29 cellular contexts compared by ENCODE assay signal in the genomic region with DNA sequence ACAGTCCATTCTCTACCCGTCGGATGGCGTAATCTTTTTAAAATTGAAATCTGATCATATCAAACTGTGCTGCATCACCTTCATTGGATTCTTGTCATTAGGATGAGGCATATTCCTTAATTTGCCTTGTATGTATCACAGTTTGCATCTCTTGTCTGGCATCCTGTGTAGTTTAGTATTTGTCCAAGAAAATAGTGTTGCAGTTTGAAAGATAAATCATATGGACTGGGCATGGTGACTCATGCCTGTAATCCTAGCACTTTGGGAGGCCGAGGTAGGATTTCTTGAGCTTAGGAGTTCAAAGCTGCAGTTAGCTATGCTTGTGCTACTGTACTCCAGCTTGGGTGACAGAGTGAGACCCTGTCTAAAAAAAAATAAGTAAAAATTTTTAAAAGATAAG. TPM values are rescaled to one million over a fixed set of nuclear protein-coding genes. Genes with fewer than 3 reads are reported as not detected.
DNase-seq lines count a peak whose midpoint lies in the region; ATAC-seq and TF ChIP-seq lines count a peak whose summit lies in the region.
"Had no signal": no experiment of that assay in that cellular context is flagged by ENCODE, and none has a peak within 500 bp of the region (broad histone marks: within the 10 kb centered on the region; RNA-seq: fewer than 3 reads in every experiment).

No MANE protein-coding gene starts in this region.

- H3K27me3 ChIP-seq in adipocyte (replicated peaks; ENCODE audit: control insufficient read depth, insufficient read depth, low read length), result no peaks in the 10 kb centered on the region
- no peaks in the 10 kb centered on the region for H3K27me3 ChIP-seq in aorta (ENCODE audit: control insufficient read depth in 1 of 2, insufficient read depth in 2 of 2, low read length in 1 of 2)
- no peaks in the 10 kb centered on the region for H3K27me3 ChIP-seq in lower lobe of right lung (ENCODE audit: low read depth)
- H3K27me3 ChIP-seq: BLaER1, foreskin keratinocyte, spleen had no signal

- CTCF ChIA-PET in HEK293T (lab: Yijun Ruan, JAX), result interaction anchor here (0.5 kb wide), 1 partner anchor 123 kb away, joined by 3 read pairs; no protein-coding TSS in a partner anchor

- H3K27ac Mint-ChIP-seq in activated naive CD8-positive, alpha-beta T cell treated with anti-CD3 and anti-CD28 coated beads, Interleukin-2, amount 50 U/mL, for 24 hours, result no peak overlapping the region
- H3K27ac Mint-ChIP-seq in activated T-helper 1 cell treated with anti-CD3 and anti-CD28 coated beads, Interleukin-12 subunit alpha, Interleukin-12 subunit beta, Interleukin-2, Interleukin-4 antibody, amounts not matched to agents 30 ng/mL and 10 ng/mL and 1 ng/mL, durations not matched to agents 14 hours and 24 hours and 36 hours, result no peak overlapping the region
- H3K27ac Mint-ChIP-seq: activated CD4-positive, alpha-beta T cell treated with anti-CD3 and anti-CD28 coated beads, Interleukin-2, amount 10 ng/mL, durations not matched to agents 24 days and 14 days; activated naive CD4-positive, alpha-beta T cell treated with anti-CD3 and anti-CD28 coated beads, Interleukin-2, amount 10 ng/mL, durations not matched to agents 7 days and 5 days; H9; stimulated activated effector memory CD8-positive, alpha-beta T cell treated with anti-CD3 and anti-CD28 coated beads, Interleukin-12 subunit alpha, Interleukin-12 subunit beta, amount 100 ng/mL, for 72 hours had no signal

- no peaks in the 10 kb centered on the region for H3K27me3 Mint-ChIP-seq in activated naive CD8-positive, alpha-beta T cell treated with anti-CD3 and anti-CD28 coated beads, Interleukin-2, amount 50 U/mL, for 24 hours
- H3K27me3 Mint-ChIP-seq in activated T-helper 1 cell treated with anti-CD3 and anti-CD28 coated beads, Interleukin-12 subunit alpha, Interleukin-12 subunit beta, Interleukin-2, Interleukin-4 antibody, amounts not matched to agents 30 ng/mL and 10 ng/mL and 1 ng/mL, durations not matched to agents 14 hours and 24 hours and 36 hours (ENCODE audit: insufficient read depth), result no peaks in the 10 kb centered on the region
- H3K27me3 Mint-ChIP-seq: activated CD4-positive, alpha-beta T cell treated with anti-CD3 and anti-CD28 coated beads, Interleukin-2, amount 10 ng/mL, durations not matched to agents 24 days and 14 days; activated naive CD4-positive, alpha-beta T cell treated with anti-CD3 and anti-CD28 coated beads, Interleukin-2, amount 10 ng/mL, durations not matched to agents 7 days and 5 days; naive thymus-derived CD4-positive, alpha-beta T cell; T-helper 17 cell had no signal

- H3K9me3 ChIP-seq in adipocyte (ENCODE audit: control insufficient read depth, low read length), result no peaks in the 10 kb centered on the region
- no peaks in the 10 kb centered on the region for H3K9me3 ChIP-seq in aorta (ENCODE audit: control insufficient read depth, low read length)
- no peaks in the 10 kb centered on the region for H3K9me3 ChIP-seq in lower lobe of right lung
- H3K9me3 ChIP-seq: BLaER1, spleen had no signal

- intact Hi-C loops in activated T-helper 1 cell treated with anti-CD3 and anti-CD28 coated beads, Interleukin-12 subunit alpha, Interleukin-12 subunit beta, Interleukin-2, Interleukin-4 antibody, amounts not matched to agents 30 ng/mL and 10 ng/mL and 1 ng/mL, durations not matched to agents 14 hours and 24 hours and 36 hours (cut with micrococcal nuclease), result no loop called here
- intact Hi-C loops in aorta (cut with DNase I), result no loop called here
- intact Hi-C loops in lower lobe of right lung (cut with DNase I), result no loop called here

- H3K4me3 Mint-ChIP-seq in activated naive CD8-positive, alpha-beta T cell treated with anti-CD3 and anti-CD28 coated beads, Interleukin-2, amount 50 U/mL, for 24 hours, result no peak overlapping the region
- no peak overlapping the region for H3K4me3 Mint-ChIP-seq in activated T-helper 1 cell treated with anti-CD3 and anti-CD28 coated beads, Interleukin-12 subunit alpha, Interleukin-12 subunit beta, Interleukin-2, Interleukin-4 antibody, amounts not matched to agents 30 ng/mL and 10 ng/mL and 1 ng/mL, durations not matched to agents 14 hours and 24 hours and 36 hours
- H3K4me3 Mint-ChIP-seq: activated CD4-positive, alpha-beta T cell treated with anti-CD3 and anti-CD28 coated beads, Interleukin-2, amount 10 ng/mL, durations not matched to agents 24 days and 14 days; activated naive CD4-positive, alpha-beta T cell treated with anti-CD3 and anti-CD28 coated beads, Interleukin-2, amount 10 ng/mL, durations not matched to agents 7 days and 5 days; H9; stimulated activated effector memory CD8-positive, alpha-beta T cell treated with anti-CD3 and anti-CD28 coated beads, Interleukin-12 subunit alpha, Interleukin-12 subunit beta, amount 100 ng/mL, for 72 hours; T-helper 17 cell had no signal

- no peaks in the 10 kb centered on the region for H3K9me3 Mint-ChIP-seq in activated naive CD8-positive, alpha-beta T cell treated with anti-CD3 and anti-CD28 coated beads, Interleukin-2, amount 50 U/mL, for 24 hours
- H3K9me3 Mint-ChIP-seq in activated T-helper 1 cell treated with anti-CD3 and anti-CD28 coated beads, Interleukin-12 subunit alpha, Interleukin-12 subunit beta, Interleukin-2, Interleukin-4 antibody, amounts not matched to agents 30 ng/mL and 10 ng/mL and 1 ng/mL, durations not matched to agents 14 hours and 24 hours and 36 hours, result no peaks in the 10 kb centered on the region
- H3K9me3 Mint-ChIP-seq: activated CD4-positive, alpha-beta T cell treated with anti-CD3 and anti-CD28 coated beads, Interleukin-2, amount 10 ng/mL, durations not matched to agents 24 days and 14 days; activated naive CD4-positive, alpha-beta T cell treated with anti-CD3 and anti-CD28 coated beads, Interleukin-2, amount 10 ng/mL, durations not matched to agents 7 days and 5 days; H9; naive thymus-derived CD4-positive, alpha-beta T cell; stimulated activated effector memory CD8-positive, alpha-beta T cell treated with anti-CD3 and anti-CD28 coated beads, Interleukin-12 subunit alpha, Interleukin-12 subunit beta, amount 100 ng/mL, for 72 hours had no signal

- no peak overlapping the region for H3K27ac ChIP-seq in aorta (ENCODE audit: low read depth in 1 of 2, low read length in 2 of 2)
- H3K27ac ChIP-seq in lower lobe of right lung, result no peak overlapping the region
- H3K27ac ChIP-seq: BLaER1, foreskin keratinocyte, spleen, VCaP had no signal

- H3K4me3 ChIP-seq in adipocyte (ENCODE audit: low read length), result no peak overlapping the region
- no peak overlapping the region for H3K4me3 ChIP-seq in fibroblast of villous mesenchyme (ENCODE audit: low read depth, low read length)
- H3K4me3 ChIP-seq in aorta (ENCODE audit: low read length in 2 of 2), result no peak overlapping the region
- no peak overlapping the region for H3K4me3 ChIP-seq in lower lobe of right lung
- H3K4me3 ChIP-seq: BLaER1, spleen had no signal

- H3K4me1 ChIP-seq in adipocyte (ENCODE audit: control insufficient read depth, insufficient read depth, low read length) (peaks cover 13% of the 10 kb centered on the region), aorta (ENCODE audit: control insufficient read depth in 1 of 2, insufficient read depth in 2 of 2, low read length in 2 of 2) (peaks cover 0 to 4% of the 10 kb centered on the region in 2 donors), lower lobe of right lung (peaks cover 19% of the 10 kb centered on the region)
- H3K4me1 ChIP-seq: foreskin keratinocyte had no signal

- peaks cover 22% of the 10 kb centered on the region for H3K36me3 Mint-ChIP-seq in activated naive CD8-positive, alpha-beta T cell treated with anti-CD3 and anti-CD28 coated beads, Interleukin-2, amount 50 U/mL, for 24 hours (ENCODE audit: low read depth)
- H3K36me3 Mint-ChIP-seq in activated T-helper 1 cell treated with anti-CD3 and anti-CD28 coated beads, Interleukin-12 subunit alpha, Interleukin-12 subunit beta, Interleukin-2, Interleukin-4 antibody, amounts not matched to agents 30 ng/mL and 10 ng/mL and 1 ng/mL, durations not matched to agents 14 hours and 24 hours and 36 hours (ENCODE audit: low read depth), result peaks cover 19% of the 10 kb centered on the region

- H3K4me1 Mint-ChIP-seq in activated naive CD8-positive, alpha-beta T cell treated with anti-CD3 and anti-CD28 coated beads, Interleukin-2, amount 50 U/mL, for 24 hours, result peaks cover 39% of the 10 kb centered on the region
- peaks cover 21% of the 10 kb centered on the region for H3K4me1 Mint-ChIP-seq in activated T-helper 1 cell treated with anti-CD3 and anti-CD28 coated beads, Interleukin-12 subunit alpha, Interleukin-12 subunit beta, Interleukin-2, Interleukin-4 antibody, amounts not matched to agents 30 ng/mL and 10 ng/mL and 1 ng/mL, durations not matched to agents 14 hours and 24 hours and 36 hours (ENCODE audit: low read depth)

- 64 to 74% methylated on average over 4 of the region's 4 CpGs for WGBS in aorta, 2 donors

- H3K36me3 ChIP-seq in adipocyte (ENCODE audit: control insufficient read depth, insufficient read depth, low read length, severe bottlenecking) (no peaks in the 10 kb centered on the region), aorta (ENCODE audit: control insufficient read depth in 1 of 2, insufficient read depth in 2 of 2, low read length in 1 of 2) (no peaks in the 10 kb centered on the region), lower lobe of right lung (no peaks in the 10 kb centered on the region)

- H3K9ac ChIP-seq in adipocyte (ENCODE audit: low read length), result no peak overlapping the region
- H3K9ac ChIP-seq: BLaER1 had no signal

- TF ChIP-seq CTCF in fibroblast of villous mesenchyme (IDR thresholded peaks at IDR 0.05; ENCODE audit: insufficient read depth, low read depth, low read length) (no peak), lower lobe of right lung (IDR thresholded peaks at IDR 0.05) (no peak)

- DNase-seq in AG08396 (ENCODE audit: low spot score) (peak; percentile 12), HEK293T (ENCODE audit: extremely low spot score) (no peak), adipocyte (ENCODE audit: low read depth) (peak; percentile 26), fibroblast of villous mesenchyme (ENCODE audit: low read depth) (peak; percentile 62), aorta (no peak), lower lobe of right lung (no peak)
- no peak for DNase-seq in activated naive CD8-positive, alpha-beta T cell treated with anti-CD3 and anti-CD28 coated beads, Interleukin-2, amount 50 U/mL, for 24 hours
- DNase-seq in activated T-helper 1 cell treated with anti-CD3 and anti-CD28 coated beads, Interleukin-12 subunit alpha, Interleukin-12 subunit beta, Interleukin-2, Interleukin-4 antibody, amounts not matched to agents 30 ng/mL and 10 ng/mL and 1 ng/mL, durations not matched to agents 14 hours and 24 hours and 36 hours (ENCODE audit: low spot score), result no peak
- DNase-seq: activated CD4-positive, alpha-beta T cell treated with anti-CD3 and anti-CD28 coated beads, Interleukin-2, amount 10 ng/mL, durations not matched to agents 24 days and 14 days; activated naive CD4-positive, alpha-beta T cell treated with anti-CD3 and anti-CD28 coated beads, Interleukin-2, amount 10 ng/mL, durations not matched to agents 7 days and 5 days; anterior cingulate cortex; central memory CD4-positive, alpha-beta T cell; COR-L47; foreskin keratinocyte; H9; left cardiac atrium; mesendoderm; MM.1S; naive thymus-derived CD4-positive, alpha-beta T cell; NCI-H1436 treated with DMSO at 0.1 percent for 48 hours; NCI-H524; retina; spleen; stimulated activated CD4-positive, alpha-beta T cell treated with anti-CD3 and anti-CD28 coated beads, Interleukin-2, amount 100 ng/mL, for 48 hours; substantia nigra; T-helper 17 cell had no signal

- no peak for ATAC-seq in activated naive CD8-positive, alpha-beta T cell treated with anti-CD3 and anti-CD28 coated beads, Interleukin-2, amount 50 U/mL, for 24 hours
- ATAC-seq in aorta (ENCODE audit: low FRiP score) (no peak), lower lobe of right lung (no peak)
- ATAC-seq: foreskin keratinocyte; left cardiac atrium; naive thymus-derived CD4-positive, alpha-beta T cell; stimulated activated effector memory CD8-positive, alpha-beta T cell treated with anti-CD3 and anti-CD28 coated beads, Interleukin-12 subunit alpha, Interleukin-12 subunit beta, amount 100 ng/mL, for 72 hours; T-helper 17 cell had no signal

- POLR2A ChIA-PET in HEK293T (lab: Yijun Ruan, JAX), result no interaction called here

RNA-seq across cellular contexts. Expression of a gene that starts 5.8 kb away (rescaled TPM):
- total RNA-seq in fibroblast of villous mesenchyme (57.7 and 117 TPM in 2 replicates), aorta (10 to 100 TPM; 83.1 to 95.5 TPM), lower lobe of right lung (133 TPM)
- 345 and 369 TPM in 2 replicates for total RNA-seq in activated T-helper 1 cell treated with anti-CD3 and anti-CD28 coated beads, Interleukin-12 subunit alpha, Interleukin-12 subunit beta, Interleukin-2, Interleukin-4 antibody, amounts not matched to agents 30 ng/mL and 10 ng/mL and 1 ng/mL, durations not matched to agents 14 hours and 24 hours and 36 hours
- 10 to 100 TPM; 72.3 to 80.9 TPM for polyA plus RNA-seq in aorta

RNA-seq across cellular contexts. Expression of a gene that starts 58.6 kb away (rescaled TPM):
- 104 and 170 TPM in 2 replicates for total RNA-seq in fibroblast of villous mesenchyme
- 207 and 214 TPM in 2 replicates for total RNA-seq in activated T-helper 1 cell treated with anti-CD3 and anti-CD28 coated beads, Interleukin-12 subunit alpha, Interleukin-12 subunit beta, Interleukin-2, Interleukin-4 antibody, amounts not matched to agents 30 ng/mL and 10 ng/mL and 1 ng/mL, durations not matched to agents 14 hours and 24 hours and 36 hours
- total RNA-seq in aorta, result 10 to 100 TPM; 76.7 to 77.7 TPM
- 10 to 100 TPM; 28.7 to 38.4 TPM for polyA plus RNA-seq in aorta
- total RNA-seq in lower lobe of right lung, result 107 TPM

Comparison
In these comparisons a context has a peak if more than half of its experiments do, and no peak if none do; other contexts are left out.
1. DNase-seq: peak in AG08396 (single experiment), adipocyte (single experiment) and fibroblast of villous mesenchyme (single experiment); none in HEK293T (single experiment), activated naive CD8-positive, alpha-beta T cell treated with anti-CD3 and anti-CD28 coated beads, Interleukin-2, amount 50 U/mL, for 24 hours (single experiment), activated T-helper 1 cell treated with anti-CD3 and anti-CD28 coated beads, Interleukin-12 subunit alpha, Interleukin-12 subunit beta, Interleukin-2, Interleukin-4 antibody, amounts not matched to agents 30 ng/mL and 10 ng/mL and 1 ng/mL, durations not matched to agents 14 hours and 24 hours and 36 hours (single experiment), aorta (0 of 2) and lower lobe of right lung (single experiment).